1 cellular context compared by ENCODE assay signal in the genomic region with DNA sequence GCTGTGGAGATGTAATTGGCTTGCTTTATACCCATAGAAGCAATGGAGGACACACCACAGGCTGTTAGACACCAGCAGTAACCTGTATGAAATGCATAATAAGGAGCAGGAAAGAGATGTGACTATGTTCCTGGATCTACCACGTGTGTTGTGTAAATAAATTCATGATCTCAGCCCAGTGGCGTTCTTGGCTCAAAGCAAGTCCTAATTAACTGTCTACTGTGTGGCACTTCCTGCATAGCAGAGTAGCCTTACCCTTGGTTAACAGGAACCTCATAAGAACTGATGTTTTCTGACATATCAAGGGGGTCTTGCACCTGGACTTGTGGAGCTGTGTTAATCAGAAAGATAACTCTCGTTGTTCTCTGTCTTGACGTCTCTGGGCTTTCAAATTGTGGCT.
TF ChIP-seq lines count a peak whose summit lies in the region.

No MANE protein-coding gene starts in this region.

TF ChIP-seq in WTC11, 78 proteins besides CTCF, POLR2A, EP300 and RAD21 (continued from another document):
- TF ChIP-seq, protein P1, sequence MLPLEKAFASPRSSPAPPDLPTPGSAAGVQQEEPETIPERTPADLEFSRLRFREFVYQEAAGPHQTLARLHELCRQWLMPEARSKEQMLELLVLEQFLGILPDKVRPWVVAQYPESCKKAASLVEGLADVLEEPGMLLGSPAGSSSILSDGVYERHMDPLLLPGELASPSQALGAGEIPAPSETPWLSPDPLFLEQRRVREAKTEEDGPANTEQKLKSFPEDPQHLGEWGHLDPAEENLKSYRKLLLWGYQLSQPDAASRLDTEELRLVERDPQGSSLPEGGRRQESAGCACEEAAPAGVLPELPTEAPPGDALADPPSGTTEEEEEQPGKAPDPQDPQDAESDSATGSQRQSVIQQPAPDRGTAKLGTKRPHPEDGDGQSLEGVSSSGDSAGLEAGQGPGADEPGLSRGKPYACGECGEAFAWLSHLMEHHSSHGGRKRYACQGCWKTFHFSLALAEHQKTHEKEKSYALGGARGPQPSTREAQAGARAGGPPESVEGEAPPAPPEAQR (CRISPR knock-in tag; IDR thresholded peaks at IDR 0.05), result no peak
- TF ChIP-seq, protein P2, sequence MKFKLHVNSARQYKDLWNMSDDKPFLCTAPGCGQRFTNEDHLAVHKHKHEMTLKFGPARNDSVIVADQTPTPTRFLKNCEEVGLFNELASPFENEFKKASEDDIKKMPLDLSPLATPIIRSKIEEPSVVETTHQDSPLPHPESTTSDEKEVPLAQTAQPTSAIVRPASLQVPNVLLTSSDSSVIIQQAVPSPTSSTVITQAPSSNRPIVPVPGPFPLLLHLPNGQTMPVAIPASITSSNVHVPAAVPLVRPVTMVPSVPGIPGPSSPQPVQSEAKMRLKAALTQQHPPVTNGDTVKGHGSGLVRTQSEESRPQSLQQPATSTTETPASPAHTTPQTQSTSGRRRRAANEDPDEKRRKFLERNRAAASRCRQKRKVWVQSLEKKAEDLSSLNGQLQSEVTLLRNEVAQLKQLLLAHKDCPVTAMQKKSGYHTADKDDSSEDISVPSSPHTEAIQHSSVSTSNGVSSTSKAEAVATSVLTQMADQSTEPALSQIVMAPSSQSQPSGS (CRISPR knock-in tag; IDR thresholded peaks at IDR 0.05; ENCODE audit: borderline replicate concordance, low read depth), result no peak
TF ChIP-seq in WTC11: peak in this region for 0.
